ENCODE assay signal across 1 cellular context in the genomic region with DNA sequence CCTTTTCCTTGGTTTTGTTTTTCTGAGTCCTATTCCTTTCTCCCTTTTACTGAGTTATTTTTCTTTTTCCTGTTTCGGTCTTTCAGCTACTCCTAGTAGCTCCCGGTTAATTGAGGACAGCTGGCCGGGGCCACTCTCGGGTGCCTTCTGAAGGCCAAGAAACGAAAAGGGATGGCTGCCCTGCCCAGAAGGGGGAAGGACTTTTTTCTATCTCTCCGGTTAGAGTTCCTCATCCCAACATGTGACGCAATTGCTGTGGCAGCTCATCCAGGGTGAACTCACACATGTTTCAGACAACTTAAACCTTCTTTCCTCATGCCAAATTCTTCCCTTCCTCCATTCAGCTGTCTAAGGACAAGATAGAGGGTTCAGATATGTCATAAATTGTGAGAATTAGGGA.
TF ChIP-seq lines count a peak whose summit lies in the region.

No MANE protein-coding gene starts in this region.

TF ChIP-seq in HepG2, 621 proteins besides CTCF, POLR2A, EP300 and RAD21:
- TF ChIP-seq HDAC2 (CRISPR knock-in tag; IDR thresholded peaks at IDR 0.05) (no peak), CEBPB (IDR thresholded peaks at IDR 0.05; ENCODE audit: borderline replicate concordance, low read depth, low read length) (peak; percentile 32; the same call in 1 of the 2 replicates), ZNF225 (CRISPR knock-in tag; IDR thresholded peaks at IDR 0.05) (no peak)
- TF ChIP-seq, protein P1, sequence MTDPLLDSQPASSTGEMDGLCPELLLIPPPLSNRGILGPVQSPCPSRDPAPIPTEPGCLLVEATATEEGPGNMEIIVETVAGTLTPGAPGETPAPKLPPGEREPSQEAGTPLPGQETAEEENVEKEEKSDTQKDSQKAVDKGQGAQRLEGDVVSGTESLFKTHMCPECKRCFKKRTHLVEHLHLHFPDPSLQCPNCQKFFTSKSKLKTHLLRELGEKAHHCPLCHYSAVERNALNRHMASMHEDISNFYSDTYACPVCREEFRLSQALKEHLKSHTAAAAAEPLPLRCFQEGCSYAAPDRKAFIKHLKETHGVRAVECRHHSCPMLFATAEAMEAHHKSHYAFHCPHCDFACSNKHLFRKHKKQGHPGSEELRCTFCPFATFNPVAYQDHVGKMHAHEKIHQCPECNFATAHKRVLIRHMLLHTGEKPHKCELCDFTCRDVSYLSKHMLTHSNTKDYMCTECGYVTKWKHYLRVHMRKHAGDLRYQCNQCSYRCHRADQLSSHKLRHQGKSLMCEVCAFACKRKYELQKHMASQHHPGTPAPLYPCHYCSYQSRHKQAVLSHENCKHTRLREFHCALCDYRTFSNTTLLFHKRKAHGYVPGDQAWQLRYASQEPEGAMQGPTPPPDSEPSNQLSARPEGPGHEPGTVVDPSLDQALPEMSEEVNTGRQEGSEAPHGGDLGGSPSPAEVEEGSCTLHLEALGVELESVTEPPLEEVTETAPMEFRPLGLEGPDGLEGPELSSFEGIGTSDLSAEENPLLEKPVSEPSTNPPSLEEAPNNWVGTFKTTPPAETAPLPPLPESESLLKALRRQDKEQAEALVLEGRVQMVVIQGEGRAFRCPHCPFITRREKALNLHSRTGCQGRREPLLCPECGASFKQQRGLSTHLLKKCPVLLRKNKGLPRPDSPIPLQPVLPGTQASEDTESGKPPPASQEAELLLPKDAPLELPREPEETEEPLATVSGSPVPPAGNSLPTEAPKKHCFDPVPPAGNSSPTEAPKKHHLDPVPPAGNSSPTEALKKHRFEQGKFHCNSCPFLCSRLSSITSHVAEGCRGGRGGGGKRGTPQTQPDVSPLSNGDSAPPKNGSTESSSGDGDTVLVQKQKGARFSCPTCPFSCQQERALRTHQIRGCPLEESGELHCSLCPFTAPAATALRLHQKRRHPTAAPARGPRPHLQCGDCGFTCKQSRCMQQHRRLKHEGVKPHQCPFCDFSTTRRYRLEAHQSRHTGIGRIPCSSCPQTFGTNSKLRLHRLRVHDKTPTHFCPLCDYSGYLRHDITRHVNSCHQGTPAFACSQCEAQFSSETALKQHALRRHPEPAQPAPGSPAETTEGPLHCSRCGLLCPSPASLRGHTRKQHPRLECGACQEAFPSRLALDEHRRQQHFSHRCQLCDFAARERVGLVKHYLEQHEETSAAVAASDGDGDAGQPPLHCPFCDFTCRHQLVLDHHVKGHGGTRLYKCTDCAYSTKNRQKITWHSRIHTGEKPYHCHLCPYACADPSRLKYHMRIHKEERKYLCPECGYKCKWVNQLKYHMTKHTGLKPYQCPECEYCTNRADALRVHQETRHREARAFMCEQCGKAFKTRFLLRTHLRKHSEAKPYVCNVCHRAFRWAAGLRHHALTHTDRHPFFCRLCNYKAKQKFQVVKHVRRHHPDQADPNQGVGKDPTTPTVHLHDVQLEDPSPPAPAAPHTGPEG (CRISPR knock-in tag; IDR thresholded peaks at IDR 0.05) = no peak
